Comparison of ENCODE assay signal across 13 cellular contexts in genomic region chr13:93847162-93847561, GRCh38.
DNase-seq lines count a peak whose midpoint lies in the region; ATAC-seq and TF ChIP-seq lines count a peak whose summit lies in the region.
"Had no signal": no experiment of that assay in that cellular context is flagged by ENCODE, and none has a peak within 500 bp of the region (broad histone marks: within the 10 kb centered on the region; RNA-seq: fewer than 3 reads in every experiment).

No MANE protein-coding gene starts in this region.

- DNase-seq in ACHN (peak; percentile 29), PC-3 (peak; percentile 80), fibroblast of pulmonary artery (ENCODE audit: low read depth) (peak; percentile 65), upper lobe of left lung (no peak), dermis blood vessel endothelial cell (no peak)
- DNase-seq in activated CD4-positive, CD25-positive, alpha-beta regulatory T cell treated with anti-CD3 and anti-CD28 coated beads, Interleukin-2, amount 50 U/mL, for 72 hours, result no peak
- DNase-seq: CD4-positive, CD25-positive, alpha-beta regulatory T cell; foreskin melanocyte; NCI-H1436 treated with DMSO at 0.1 percent for 48 hours; stimulated activated CD4-positive, alpha-beta T cell treated with anti-CD3 and anti-CD28 coated beads, Interleukin-4, amount 100 ng/mL, for 1 hour had no signal

- no peaks in the 10 kb centered on the region for H3K27me3 ChIP-seq in PC-3 (ENCODE audit: low read length)
- no peaks in the 10 kb centered on the region for H3K27me3 ChIP-seq in upper lobe of left lung

- no peak overlapping the region for H2AFZ ChIP-seq in PC-3 (ENCODE audit: low read length)

- CTCF ChIA-PET in PC-3 (lab: Charles Lee), result no interaction called here

- no peaks in the 10 kb centered on the region for H3K79me2 ChIP-seq in PC-3 (ENCODE audit: low read length)

- POLR2A ChIA-PET in PC-3 (lab: Charles Lee; ENCODE audit: unreplicated experiment), result no interaction called here

- no peaks in the 10 kb centered on the region for H4K20me1 ChIP-seq in PC-3 (ENCODE audit: low read length)

- peak overlapping the region; percentile 52 for H3K27ac ChIP-seq in PC-3 (ENCODE audit: low read length)
- no peak overlapping the region for H3K27ac ChIP-seq in upper lobe of left lung

- no peak overlapping the region for H3K9ac ChIP-seq in PC-3 (ENCODE audit: low read length)

- no peak for TF ChIP-seq POLR2A in upper lobe of left lung (IDR thresholded peaks at IDR 0.05)

- H3K4me3 ChIP-seq in PC-3 (ENCODE audit: low read length) (no peak overlapping the region), fibroblast of pulmonary artery (replicated peaks; ENCODE audit: low read depth, low read length) (no peak overlapping the region), upper lobe of left lung (no peak overlapping the region)

- ATAC-seq in GM18867 (IDR thresholded peaks at IDR 0.05; ENCODE audit: unreplicated experiment) (peak; percentile 58), PC-3 (peak; percentile 70), upper lobe of left lung (ENCODE audit: low FRiP score in 2 of 2) (no peak), HG03521 (IDR thresholded peaks at IDR 0.05; ENCODE audit: unreplicated experiment) (no peak)
- ATAC-seq: left lobe of liver had no signal

- no TSS peak for BruUV-seq in PC-3 (replicated peaks; lab: Mats Ljungman, UMichigan)

- H3K4me2 ChIP-seq in PC-3 (ENCODE audit: low read length), result peak overlapping the region; percentile 46

- no peaks in the 10 kb centered on the region for H3F3A ChIP-seq in PC-3 (ENCODE audit: low read length, unreplicated experiment)

- no peaks in the 10 kb centered on the region for H3K36me3 ChIP-seq in PC-3 (ENCODE audit: low read depth, low read length)
- no peaks in the 10 kb centered on the region for H3K36me3 ChIP-seq in upper lobe of left lung

- TF ChIP-seq CTCF in PC-3 (conservative IDR thresholded peaks at IDR 0.05; ENCODE audit: low read depth, low read length) (no peak), fibroblast of pulmonary artery (IDR thresholded peaks at IDR 0.05; ENCODE audit: low read length, missing control alignments) (no peak), upper lobe of left lung (IDR thresholded peaks at IDR 0.05) (no peak)

- H3K9me3 ChIP-seq in PC-3 (ENCODE audit: low read length), result no peaks in the 10 kb centered on the region
- no peaks in the 10 kb centered on the region for H3K9me3 ChIP-seq in upper lobe of left lung

- in situ Hi-C loops in ACHN (cut with HindIII; ENCODE audit: low pct_ligation_motif_present, low pct_unique_long_range_greater_than_20kb, low sequenced_read_pairs), result no loop called here

- no peaks in the 10 kb centered on the region for H3K9me2 ChIP-seq in PC-3 (replicated peaks; ENCODE audit: low read length)

- TF ChIP-seq EP300 in upper lobe of left lung (IDR thresholded peaks at IDR 0.05), result no peak

- intact Hi-C loops in PC-3 (cut with micrococcal nuclease), result loop anchor here (1.0 kb wide), 1 partner anchor 598 kb away; no protein-coding TSS in a partner anchor

- WGBS in upper lobe of left lung, 2 donors, result 79 to 83% methylated on average over 7 of the region's 7 CpGs

- H3K4me1 ChIP-seq in PC-3 (ENCODE audit: insufficient read depth, low read length) (peaks cover 10% of the 10 kb centered on the region), upper lobe of left lung (no peaks in the 10 kb centered on the region)

Comparison
In these comparisons a context has a peak if more than half of its experiments do, and no peak if none do; other contexts are left out.
1. DNase-seq: peak in ACHN (single experiment), PC-3 (single experiment) and fibroblast of pulmonary artery (single experiment); none in activated CD4-positive, CD25-positive, alpha-beta regulatory T cell treated with anti-CD3 and anti-CD28 coated beads, Interleukin-2, amount 50 U/mL, for 72 hours (single experiment), upper lobe of left lung (0 of 2) and dermis blood vessel endothelial cell (single experiment).
2. ATAC-seq: peak in GM18867 (single experiment) and PC-3 (single experiment); none in upper lobe of left lung (0 of 2) and HG03521 (single experiment).